Comparison of ENCODE assay signal across 28 cellular contexts in the genomic region with DNA sequence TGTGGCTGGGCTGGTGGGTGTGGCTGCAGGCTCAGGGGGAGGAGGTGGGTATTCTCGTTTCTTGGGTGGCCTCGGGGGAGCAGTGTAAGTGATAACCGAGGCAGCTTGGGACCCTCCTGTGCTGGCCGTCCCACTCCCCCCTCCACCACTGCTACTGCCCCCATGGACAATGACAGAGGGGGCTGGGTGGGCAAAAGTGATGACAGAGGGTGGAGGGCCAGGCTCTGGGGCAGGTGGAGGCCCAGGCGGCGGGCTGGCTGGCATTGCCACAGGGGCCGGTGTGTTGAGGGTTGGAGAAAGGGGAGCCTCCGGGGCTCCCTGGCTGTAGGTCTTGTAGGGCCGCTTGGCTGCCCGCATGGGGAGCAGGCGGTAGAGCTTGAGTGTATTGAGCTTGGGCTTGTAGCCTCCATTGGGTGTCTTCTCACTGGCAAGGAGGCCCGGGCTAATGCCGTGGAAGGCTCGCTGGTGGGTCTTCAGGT. TPM values are rescaled to one million over a fixed set of nuclear protein-coding genes. Genes with fewer than 3 reads are reported as not detected.
DNase-seq lines count a peak whose midpoint lies in the region; ATAC-seq and TF ChIP-seq lines count a peak whose summit lies in the region.
"Had no signal": no experiment of that assay in that cellular context is flagged by ENCODE, and none has a peak within 500 bp of the region (broad histone marks: within the 10 kb centered on the region; RNA-seq: fewer than 3 reads in every experiment).

No MANE protein-coding gene starts in this region.

- peaks cover 3% of the 10 kb centered on the region for H3K36me3 ChIP-seq in cardiac muscle cell
- peaks cover 7% of the 10 kb centered on the region for H3K36me3 ChIP-seq in mammary epithelial cell (ENCODE audit: insufficient read depth, low read length)
- peaks cover 30% of the 10 kb centered on the region for H3K36me3 ChIP-seq in osteoblast (ENCODE audit: insufficient read depth, low read length)
- H3K36me3 ChIP-seq: SJCRH30 had no signal

- CTCF ChIA-PET in mammary epithelial cell (lab: Charles Lee; ENCODE audit: low non-redundant PET): no interaction called here

- no peak for DNase-seq in cardiac muscle cell (ENCODE audit: low read depth in 1 of 2, low spot score in 1 of 2)
- no peak for DNase-seq in left ventricle myocardium superior
- no peak for DNase-seq in mammary epithelial cell
- DNase-seq in osteoblast (ENCODE audit: insufficient read length, low spot score, missing footprints): peak; percentile 58
- DNase-seq in natural killer cell: no peak
- DNase-seq in COLO829 (ENCODE audit: low spot score): no peak
- DNase-seq: COR-L47; DMS53; HFFc6; KBM-7; MG63; NCI-H1417; NCI-H1694; NCI-H2029 treated with DMSO at 0.1 percent for 48 hours; NCI-H446 treated with DMSO at 0.1 percent for 48 hours; NCI-H526; NCI-H82; NK-92 treated with Interleukin-12 subunit alpha and Interleukin-12 subunit beta, amount 100 ng/mL, for 24 hours; PC-3; SJCRH30 had no signal

- WGBS in mammary epithelial cell (ENCODE audit: low coverage, missing lambda C conversion rate): 66% methylated on average over 8 of the region's 14 CpGs

- no peak overlapping the region for H3K4me3 Mint-ChIP-seq in natural killer cell
- H3K4me3 Mint-ChIP-seq: GM23338, HFFc6 had no signal

- peak overlapping the region in 1 of 2 donors; percentile 27 for H3K27ac Mint-ChIP-seq in natural killer cell
- H3K27ac Mint-ChIP-seq: GM23338, HFFc6 had no signal

- H3K27me3 ChIP-seq in cardiac muscle cell (no peaks in the 10 kb centered on the region), mammary epithelial cell (ENCODE audit: insufficient read depth, low read length) (no peaks in the 10 kb centered on the region), osteoblast (ENCODE audit: insufficient read depth, low read length) (no peaks in the 10 kb centered on the region)
- H3K27me3 ChIP-seq: MG63, SJCRH30 had no signal

- in situ Hi-C loops in mammary epithelial cell (cut with MboI; ENCODE audit: low sequenced_read_pairs in 2 of 2): no loop called here

- peaks cover 11 to 25% of the 10 kb centered on the region in 2 donors for H3K4me1 Mint-ChIP-seq in natural killer cell

- TF ChIP-seq CTCF in cardiac muscle cell (IDR thresholded peaks at IDR 0.05; ENCODE audit: low read depth, low read length): no peak
- no peak for TF ChIP-seq CTCF in mammary epithelial cell (conservative IDR thresholded peaks at IDR 0.05 in 1 of 2, IDR thresholded peaks at IDR 0.05 in 1 of 2; ENCODE audit: extremely low read depth in 1 of 2, insufficient read depth in 1 of 2, low read depth in 1 of 2, low read length in 2 of 2)
- no peak for TF ChIP-seq CTCF in osteoblast (IDR thresholded peaks at IDR 0.05; ENCODE audit: extremely low read depth, low read depth, low read length)
- no peak for TF ChIP-seq CTCF in natural killer cell (IDR thresholded peaks at IDR 0.05)

- H3K4me1 ChIP-seq in cardiac muscle cell (ENCODE audit: low read depth) (no peaks in the 10 kb centered on the region), mammary epithelial cell (ENCODE audit: insufficient read depth, low read length) (peaks cover 37% of the 10 kb centered on the region), osteoblast (ENCODE audit: insufficient read depth, low read length) (peaks cover 10% of the 10 kb centered on the region)
- H3K4me1 ChIP-seq: HAP-1, SJCRH30 had no signal

- H2AFZ ChIP-seq in mammary epithelial cell (ENCODE audit: low read depth, low read length): no peak overlapping the region
- no peak overlapping the region for H2AFZ ChIP-seq in osteoblast (ENCODE audit: low read length)
- H2AFZ ChIP-seq: GM23338 had no signal

- H3K79me2 ChIP-seq in mammary epithelial cell (ENCODE audit: insufficient read depth, low read length): peaks cover 44% of the 10 kb centered on the region
- H3K79me2 ChIP-seq in osteoblast (ENCODE audit: insufficient read depth, low read length): peaks cover 34% of the 10 kb centered on the region

- no peaks in the 10 kb centered on the region for H3K9me3 ChIP-seq in cardiac muscle cell (ENCODE audit: low read depth)
- H3K9me3 ChIP-seq in mammary epithelial cell (replicated peaks; ENCODE audit: insufficient read depth, low read length): no peaks in the 10 kb centered on the region
- no peaks in the 10 kb centered on the region for H3K9me3 ChIP-seq in osteoblast (ENCODE audit: low read depth, low read length)
- H3K9me3 ChIP-seq: HAP-1, MG63, SJCRH30 had no signal

- no peak for ATAC-seq in left ventricle myocardium superior
- ATAC-seq in GM21367 (IDR thresholded peaks at IDR 0.05; ENCODE audit: unreplicated experiment): no peak
- no peak for ATAC-seq in natural killer cell
- ATAC-seq: GM12878, GM23338, PC-3, Right ventricle myocardium inferior had no signal

- intact Hi-C loops in left ventricle myocardium superior (cut with micrococcal nuclease): no loop called here
- intact Hi-C loops in mammary epithelial cell (cut with micrococcal nuclease): no loop called here
- intact Hi-C loops in natural killer cell (cut with micrococcal nuclease): no loop called here

- no peak overlapping the region for H3K9ac ChIP-seq in mammary epithelial cell (ENCODE audit: insufficient read depth, low read length)

- no peaks in the 10 kb centered on the region for H3K36me3 Mint-ChIP-seq in natural killer cell

- no peak overlapping the region for H3K4me2 ChIP-seq in mammary epithelial cell (ENCODE audit: insufficient read depth, low read depth, low read length)
- no peak overlapping the region for H3K4me2 ChIP-seq in osteoblast (ENCODE audit: insufficient read depth, low read length)
- H3K4me2 ChIP-seq: GM23338 had no signal

- dilution Hi-C loops in mammary epithelial cell (cut with HindIII; ENCODE audit: low sequenced_read_pairs): loop anchor here (5.0 kb wide), 1 partner anchor 74 kb away; no protein-coding TSS in a partner anchor

- H3K27me3 Mint-ChIP-seq in natural killer cell (ENCODE audit: low read depth in 2 of 2): no peaks in the 10 kb centered on the region

- H4K20me1 ChIP-seq in mammary epithelial cell (ENCODE audit: insufficient read depth, low read length): no peaks in the 10 kb centered on the region
- peaks cover 28% of the 10 kb centered on the region for H4K20me1 ChIP-seq in osteoblast (ENCODE audit: insufficient read depth, low read length)

- no TSS peak for BruUV-seq in mammary epithelial cell (replicated peaks; lab: Mats Ljungman, UMichigan)

- no peak overlapping the region for H3K4me3 ChIP-seq in cardiac muscle cell
- no peak overlapping the region for H3K4me3 ChIP-seq in mammary epithelial cell (replicated peaks in 1 of 3; ENCODE audit: insufficient read depth in 1 of 3, low read depth in 2 of 3, low read length in 3 of 3)
- H3K4me3 ChIP-seq in osteoblast (ENCODE audit: insufficient read depth, low read length): no peak overlapping the region
- H3K4me3 ChIP-seq: GM12878, GM23338, HAP-1, MG63, SJCRH30 had no signal

- no peaks in the 10 kb centered on the region for H3K9me3 Mint-ChIP-seq in natural killer cell
- H3K9me3 Mint-ChIP-seq: GM23338, HFFc6 had no signal

- H3K27ac ChIP-seq in cardiac muscle cell (peak overlapping the region; percentile 54), mammary epithelial cell (ENCODE audit: insufficient read depth, low read depth, low read length) (peak overlapping the region; percentile 51), osteoblast (ENCODE audit: low read depth, low read length) (no peak overlapping the region)
- H3K27ac ChIP-seq: SJCRH30 had no signal

RNA-seq across cellular contexts. Expression of gene ZBTB4, which starts 16.0 kb away (rescaled TPM):
- 28.5 and 40.4 TPM in 2 replicates for total RNA-seq in cardiac muscle cell
- polyA plus RNA-seq in cardiac muscle cell: 17.9 and 26.6 TPM in 2 replicates
- 70.9 TPM for total RNA-seq in left ventricle myocardium superior
- total RNA-seq in mammary epithelial cell: 10 to 100 TPM; 32.5 to 56.3 TPM
- 20.9 TPM for polyA plus RNA-seq in mammary epithelial cell
- 66.9 TPM for polyA minus RNA-seq in mammary epithelial cell
- total RNA-seq in osteoblast: 36.2 and 36.5 TPM in 2 replicates
- total RNA-seq in natural killer cell: 10 to 100 TPM; 64.0 to 72.5 (median 68.4) TPM

RNA-seq across cellular contexts. Expression of gene SLC35G6, which starts 17.8 kb away (rescaled TPM):
- total RNA-seq in cardiac muscle cell (not detected in 2 replicates), left ventricle myocardium superior (not detected), mammary epithelial cell (not detected), osteoblast (not detected in 2 replicates), natural killer cell (not detected)
- polyA plus RNA-seq in cardiac muscle cell (0.10 and 1.9 TPM in 2 replicates), mammary epithelial cell (not detected)
- polyA minus RNA-seq in mammary epithelial cell: not detected
- total RNA-seq: A172, GM12878, GM23338, HFFc6, LHCN-M2, PC-3, Right ventricle myocardium inferior, SJCRH30 had no signal
- polyA plus RNA-seq: BJ had no signal

RNA-seq across cellular contexts. Expression of gene CHRNB1, which starts 18.5 kb away (rescaled TPM):
- 8.5 and 14.0 TPM in 2 replicates for total RNA-seq in cardiac muscle cell
- 28.6 and 34.5 TPM in 2 replicates for polyA plus RNA-seq in cardiac muscle cell
- 9.6 TPM for total RNA-seq in left ventricle myocardium superior
- total RNA-seq in mammary epithelial cell: 10 to 100 TPM; 30.2 to 35.4 TPM
- 33.8 TPM for polyA plus RNA-seq in mammary epithelial cell
- polyA minus RNA-seq in mammary epithelial cell: 10.9 TPM
- 5.3 and 5.4 TPM in 2 replicates for total RNA-seq in osteoblast
- 10 to 100 TPM in 2 of 3 donors, 1 to 10 TPM in 1; 9.8 to 10.4 (median 10.2) TPM for total RNA-seq in natural killer cell

RNA-seq across cellular contexts. Expression of gene POLR2A, which starts 20.8 kb away (rescaled TPM):
- 40.7 and 41.3 TPM in 2 replicates for total RNA-seq in cardiac muscle cell
- polyA plus RNA-seq in cardiac muscle cell: 53.8 and 62.3 TPM in 2 replicates
- 39.1 TPM for total RNA-seq in left ventricle myocardium superior
- 100 to 1,000 TPM; 168 to 184 TPM for total RNA-seq in mammary epithelial cell
- polyA plus RNA-seq in mammary epithelial cell: 8.6 TPM
- polyA minus RNA-seq in mammary epithelial cell: 461 TPM
- 95.9 and 101 TPM in 2 replicates for total RNA-seq in osteoblast
- 100 to 1,000 TPM; 515 to 879 (median 524) TPM for total RNA-seq in natural killer cell

RNA-seq across cellular contexts. Expression of gene FGF11, which starts 24.1 kb away (rescaled TPM):
- total RNA-seq in cardiac muscle cell (51.9 and 56.8 TPM in 2 replicates), left ventricle myocardium superior (13.8 TPM), mammary epithelial cell (10 to 100 TPM; 11.2 to 20.2 TPM), osteoblast (0.29 and 0.36 TPM in 2 replicates), natural killer cell (1 to 10 TPM; 1.2 to 4.2 (median 1.9) TPM)
- polyA plus RNA-seq in cardiac muscle cell (50.4 and 63.6 TPM in 2 replicates), mammary epithelial cell (16.8 TPM)
- polyA minus RNA-seq in mammary epithelial cell: 13.5 TPM
- total RNA-seq: A172 had no signal
